ENCODE assay signal across 8 cellular contexts in genomic region chr14:21090194-21090939, GRCh38. TPM values are rescaled to one million over a fixed set of nuclear protein-coding genes. Genes with fewer than 3 reads are reported as not detected.
DNase-seq lines count a peak whose midpoint lies in the region; ATAC-seq and TF ChIP-seq lines count a peak whose summit lies in the region.

No MANE protein-coding gene starts in this region.

- peak; percentile 54 for DNase-seq in GM13976 (ENCODE audit: low spot score)
- peak; percentile 62 to 68 for DNase-seq in activated T-cell treated with anti-CD3 and anti-CD28 coated beads, Interleukin-2, amount 50 U/mL, for 48 hours
- peak; percentile 73 for DNase-seq in islet precursor cell
- no peak for DNase-seq in occipital lobe (lab: John Stamatoyannopoulos, UW)
- no peak for DNase-seq in glomerular visceral epithelial cell (ENCODE audit: extremely low spot score)

- H3K27ac ChIP-seq in 22Rv1 = no peak overlapping the region

- in situ Hi-C loops in GM13976 (cut with MboI; ENCODE audit: low sequenced_read_pairs, unreplicated experiment) = loop anchor here (10.0 kb wide), 1 partner anchor 76 kb away; no protein-coding TSS in a partner anchor

- TF ChIP-seq CTCF in 22Rv1 (IDR thresholded peaks at IDR 0.05) (peak; percentile 75), GM13976 (IDR thresholded peaks at IDR 0.05; ENCODE audit: borderline replicate concordance, control extremely low read depth, extremely low read depth, insufficient read depth, missing control alignments) (peak; percentile 20)

- ATAC-seq in GM21528 (IDR thresholded peaks at IDR 0.05; ENCODE audit: low FRiP score, unreplicated experiment) = no peak
- ATAC-seq in HG02981 (IDR thresholded peaks at IDR 0.05; ENCODE audit: unreplicated experiment) = no peak

RNA-seq across cellular contexts. Expression of gene ZNF219, which starts 8.1 kb away (rescaled TPM):
- total RNA-seq in occipital lobe = 9.7 TPM

RNA-seq across cellular contexts. Expression of gene TMEM253, which starts 10.5 kb away (rescaled TPM):
- not detected for total RNA-seq in occipital lobe

RNA-seq across cellular contexts. Expression of gene ARHGEF40, which starts 20.3 kb away (rescaled TPM):
- total RNA-seq in occipital lobe = 15.9 TPM

RNA-seq across cellular contexts. Expression of gene RNASE8, which starts 32.7 kb away (rescaled TPM):
- total RNA-seq in occipital lobe = not detected

RNA-seq across cellular contexts. Expression of gene RNASE7, which starts 48.2 kb away (rescaled TPM):
- total RNA-seq in occipital lobe = not detected

Comparison
In these comparisons a context has a peak if more than half of its experiments do, and no peak if none do; other contexts are left out.
1. DNase-seq: peak in GM13976 (single experiment), activated T-cell treated with anti-CD3 and anti-CD28 coated beads, Interleukin-2, amount 50 U/mL, for 48 hours (2 of 2) and islet precursor cell (single experiment); none in occipital lobe (single experiment) and glomerular visceral epithelial cell (single experiment).